In genomic region chr4:140427104-140427918, GRCh38 we compare ENCODE assay signal across 8 cellular contexts. TPM values are rescaled to one million over a fixed set of nuclear protein-coding genes. Genes with fewer than 3 reads are reported as not detected.
DNase-seq lines count a peak whose midpoint lies in the region; ATAC-seq and TF ChIP-seq lines count a peak whose summit lies in the region.

A gene with protein sequence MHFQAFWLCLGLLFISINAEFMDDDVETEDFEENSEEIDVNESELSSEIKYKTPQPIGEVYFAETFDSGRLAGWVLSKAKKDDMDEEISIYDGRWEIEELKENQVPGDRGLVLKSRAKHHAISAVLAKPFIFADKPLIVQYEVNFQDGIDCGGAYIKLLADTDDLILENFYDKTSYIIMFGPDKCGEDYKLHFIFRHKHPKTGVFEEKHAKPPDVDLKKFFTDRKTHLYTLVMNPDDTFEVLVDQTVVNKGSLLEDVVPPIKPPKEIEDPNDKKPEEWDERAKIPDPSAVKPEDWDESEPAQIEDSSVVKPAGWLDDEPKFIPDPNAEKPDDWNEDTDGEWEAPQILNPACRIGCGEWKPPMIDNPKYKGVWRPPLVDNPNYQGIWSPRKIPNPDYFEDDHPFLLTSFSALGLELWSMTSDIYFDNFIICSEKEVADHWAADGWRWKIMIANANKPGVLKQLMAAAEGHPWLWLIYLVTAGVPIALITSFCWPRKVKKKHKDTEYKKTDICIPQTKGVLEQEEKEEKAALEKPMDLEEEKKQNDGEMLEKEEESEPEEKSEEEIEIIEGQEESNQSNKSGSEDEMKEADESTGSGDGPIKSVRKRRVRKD (minus strand): TSS chr4:140427648. CDS start chr4:140413078, 14,570 bp downstream.

- H3K27me3 Mint-ChIP-seq in IgD-negative memory B cell = peaks cover 27% of the 10 kb centered on the region

- H3K18ac ChIP-seq in neuronal stem cell (ENCODE audit: low read length) = peak within 1 kb of the TSS; percentile 98

- peak within 1 kb of the TSS; percentile 75 to 94 (median 88) for H3K4me3 Mint-ChIP-seq in IgD-negative memory B cell

- H3K36me3 Mint-ChIP-seq in IgD-negative memory B cell = no peaks in the 10 kb centered on the region

- peak in 3 of 5 experiments; percentile 10 to 29 (median 17) for TF ChIP-seq CTCF in tibial nerve (IDR thresholded peaks at IDR 0.05)

- H4K8ac ChIP-seq in neuronal stem cell (ENCODE audit: low read depth, low read length) = peak within 1 kb of the TSS; percentile 9

- peak within 1 kb of the TSS; percentile 100 for H2AFZ ChIP-seq in neuronal stem cell (ENCODE audit: low read length)

- no peak within 1 kb of the TSS for H2AK5ac ChIP-seq in neuronal stem cell (ENCODE audit: low read depth, low read length)

- peak within 1 kb of the TSS; percentile 38 for H2BK120ac ChIP-seq in neuronal stem cell (ENCODE audit: low read depth, low read length)

- peak within 1 kb of the TSS; percentile 86 to 98 for H3K4me3 ChIP-seq in neuronal stem cell (ENCODE audit: low read length in 2 of 2)
- H3K4me3 ChIP-seq in tibial nerve = peak within 1 kb of the TSS; percentile 38 to 69 (median 62)

- H3K4me1 Mint-ChIP-seq in IgD-negative memory B cell = peaks cover 3 to 13% (median 11%) of the 10 kb centered on the region in 3 donors

- TF ChIP-seq POLR2A in tibial nerve (IDR thresholded peaks at IDR 0.05) = no peak

- no peaks in the 10 kb centered on the region for H3K9me3 ChIP-seq in neuronal stem cell (replicated peaks in 1 of 2; ENCODE audit: control insufficient read depth in 2 of 2, insufficient read depth in 1 of 2, low read depth in 1 of 2, low read length in 2 of 2)
- no peaks in the 10 kb centered on the region for H3K9me3 ChIP-seq in tibial nerve

- H2BK12ac ChIP-seq in neuronal stem cell (ENCODE audit: low read length) = peak within 1 kb of the TSS; percentile 68

- peak within 1 kb of the TSS; percentile 61 for H2BK5ac ChIP-seq in neuronal stem cell (ENCODE audit: low read length)

- peaks cover 0 to 2% (median 0%) of the 10 kb centered on the region in 3 donors for H3K9me3 Mint-ChIP-seq in IgD-negative memory B cell

- TF ChIP-seq EP300 in tibial nerve (IDR thresholded peaks at IDR 0.05) = no peak

- H3K27ac ChIP-seq in neuronal stem cell (replicated peaks; ENCODE audit: low read length) = peak within 1 kb of the TSS; percentile 79
- peak within 1 kb of the TSS in 1 of 4 donors; percentile 3 for H3K27ac ChIP-seq in tibial nerve

- H3K4me1 ChIP-seq in neuronal stem cell (ENCODE audit: control insufficient read depth in 2 of 2, insufficient read depth in 1 of 2, low read depth in 1 of 2, low read length in 2 of 2) (peaks cover 0 to 2% of the 10 kb centered on the region in 2 donors), tibial nerve (peaks cover 0 to 18% (median 5%) of the 10 kb centered on the region in 4 donors)

- peak within 1 kb of the TSS; percentile 71 for H3K4me2 ChIP-seq in neuronal stem cell (ENCODE audit: insufficient read depth, low read length, poor library complexity, severe bottlenecking)

- DNase-seq in DMS153 treated with DMSO at 0.1 percent for 48 hours (lab: John Stamatoyannopoulos, UW; ENCODE audit: unreplicated experiment) (peak; percentile 63), OCI-M2 (lab: John Stamatoyannopoulos, UW; ENCODE audit: unreplicated experiment) (peak; percentile 36), germinal center (ENCODE audit: low spot score) (peak; percentile 84), neuronal stem cell (ENCODE audit: low spot score) (peak; percentile 91), tibial nerve (ENCODE audit: low spot score in 2 of 2) (peak in 1 of 2 donors; percentile 7)
- peak; percentile 27 for DNase-seq in activated naive CD4-positive, alpha-beta T cell treated with Interleukin-2 at 50 U/mL for 16 hours

- peak within 1 kb of the TSS; percentile 98 for H3K14ac ChIP-seq in neuronal stem cell (ENCODE audit: low read length)

- H3K79me1 ChIP-seq in neuronal stem cell (ENCODE audit: low read depth, low read length) = peaks cover 2% of the 10 kb centered on the region

- no peak within 1 kb of the TSS for H4K91ac ChIP-seq in neuronal stem cell (ENCODE audit: low read depth, low read length, poor library complexity)

- peaks cover 0 to 3% of the 10 kb centered on the region in 2 donors for H3K36me3 ChIP-seq in neuronal stem cell (replicated peaks in 1 of 2; ENCODE audit: control insufficient read depth in 2 of 2, insufficient read depth in 2 of 2, low read length in 2 of 2)
- no peaks in the 10 kb centered on the region for H3K36me3 ChIP-seq in tibial nerve

- H3K9ac ChIP-seq in neuronal stem cell (ENCODE audit: low read depth, low read length, poor library complexity) = peak within 1 kb of the TSS; percentile 97

- peaks cover 0 to 30% (median 0%) of the 10 kb centered on the region in 3 experiments for H3K27me3 ChIP-seq in neuronal stem cell (ENCODE audit: control insufficient read depth in 3 of 3, insufficient read depth in 3 of 3, low read depth in 1 of 3, low read length in 3 of 3)
- peaks cover 0 to 23% of the 10 kb centered on the region in 2 donors for H3K27me3 ChIP-seq in tibial nerve

- peak within 1 kb of the TSS; percentile 58 for H3K23ac ChIP-seq in neuronal stem cell (ENCODE audit: low read depth, low read length, poor library complexity)

- H2BK15ac ChIP-seq in neuronal stem cell (ENCODE audit: low read length) = peak within 1 kb of the TSS; percentile 96

- peak within 1 kb of the TSS in 1 of 3 donors; percentile 24 for H3K27ac Mint-ChIP-seq in IgD-negative memory B cell

- no CpG with 5 or more reads among the region's 73 CpGs for WGBS in neuronal stem cell (ENCODE audit: extremely low coverage in 2 of 2, insufficient read length in 2 of 2, insufficient replicate concordance in 1 of 2), 2 donors
- WGBS in tibial nerve, 2 donors = 1 to 5% methylated on average over 6 to 42 of the region's 73 CpGs

- no peak within 1 kb of the TSS for H3K4ac ChIP-seq in neuronal stem cell (ENCODE audit: low read length)

- peak; percentile 86 for ATAC-seq in GM21619 (IDR thresholded peaks at IDR 0.05; ENCODE audit: unreplicated experiment)

RNA-seq across cellular contexts. Expression of the gene that starts here (rescaled TPM):
- polyA plus RNA-seq in IgD-negative memory B cell = not detected
- 36.4 TPM for polyA plus RNA-seq in neuronal stem cell (2013, experiment 1 of 2)
- 36.4 TPM for polyA plus RNA-seq in neuronal stem cell (2013, experiment 2 of 2)
- 1 to 10 TPM in 2 of 4 donors, under 1 TPM in 2; 0.42 to 2.5 (median 1.1) TPM for total RNA-seq in tibial nerve
